In the genomic region with DNA sequence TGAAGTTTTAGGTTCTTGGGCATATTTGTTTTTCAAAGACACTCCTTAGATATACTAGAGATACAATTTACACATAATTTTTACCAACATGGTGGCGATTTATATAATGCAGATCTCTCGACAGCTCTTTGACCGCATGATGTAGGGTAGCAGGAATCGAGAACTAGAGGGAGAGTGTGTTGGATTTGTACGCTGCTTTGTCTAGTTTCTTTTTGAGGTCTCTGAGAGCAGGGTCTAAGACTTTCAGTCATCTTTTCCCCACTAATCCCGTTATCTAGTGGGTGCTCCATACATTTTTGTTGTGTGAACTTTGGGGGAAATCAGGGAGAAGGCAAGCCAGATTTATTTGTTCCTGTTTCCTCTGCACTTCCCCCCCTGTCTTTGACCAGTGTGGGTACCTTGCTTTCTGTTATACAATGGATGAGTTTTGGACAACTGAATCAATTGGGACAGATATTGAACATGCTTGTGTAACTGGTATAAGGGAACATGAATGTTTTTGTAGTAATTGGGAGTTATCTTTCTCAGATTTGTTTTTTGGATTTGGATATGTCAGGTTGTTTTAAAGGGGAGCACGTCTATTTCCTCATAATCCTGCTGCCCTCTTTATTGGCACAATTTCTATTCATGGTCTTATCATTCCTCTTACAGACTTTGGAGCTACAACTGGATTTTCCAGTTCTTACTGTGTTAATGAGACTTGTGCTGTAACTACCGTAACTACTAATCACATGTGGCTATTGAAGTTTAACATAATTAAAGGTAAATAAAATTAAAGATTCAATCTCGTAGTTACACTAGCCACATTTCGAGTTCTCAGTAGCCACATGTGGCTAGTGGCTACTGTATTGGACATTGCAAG, we compare ENCODE assay signal across 8 cellular contexts. TPM values are rescaled to one million over a fixed set of nuclear protein-coding genes. Genes with fewer than 3 reads are reported as not detected.
DNase-seq lines count a peak whose midpoint lies in the region; ATAC-seq and TF ChIP-seq lines count a peak whose summit lies in the region.

No MANE protein-coding gene starts in this region.

- H3K27ac Mint-ChIP-seq in naive thymus-derived CD4-positive, alpha-beta T cell, result peak overlapping the region; percentile 86 to 98 (median 97)

- H3K4me3 Mint-ChIP-seq in naive thymus-derived CD4-positive, alpha-beta T cell, result peak overlapping the region; percentile 88 to 98 (median 98)

- H3K4me3 ChIP-seq in cardiac fibroblast (replicated peaks in 1 of 2; ENCODE audit: low read depth in 2 of 2, low read length in 2 of 2), result peak overlapping the region; percentile 65 to 96
- H3K4me3 ChIP-seq in naive thymus-derived CD4-positive, alpha-beta T cell (ENCODE audit: low read length), result peak overlapping the region; percentile 91

- peaks cover 23 to 59% (median 50%) of the 10 kb centered on the region in 7 donors for H3K4me1 Mint-ChIP-seq in naive thymus-derived CD4-positive, alpha-beta T cell

- peak overlapping the region; percentile 87 for H3K27ac ChIP-seq in naive thymus-derived CD4-positive, alpha-beta T cell (ENCODE audit: low read depth, low read length)

- intact Hi-C loops in naive thymus-derived CD4-positive, alpha-beta T cell (cut with micrococcal nuclease), result loop anchor here (1.0 to 10.0 kb wide), 12 partner anchors 65 to 1965 kb away; a partner anchor contains a TSS

- peaks cover 0 to 4% (median 0%) of the 10 kb centered on the region in 3 experiments for H3K36me3 ChIP-seq in naive thymus-derived CD4-positive, alpha-beta T cell (ENCODE audit: control insufficient read depth in 2 of 3, insufficient read depth in 3 of 3, low read length in 3 of 3)

- DNase-seq in NCI-H1417 (lab: John Stamatoyannopoulos, UW) (peak in 2 of 3 experiments; percentile 57 to 77), NCI-H1417 treated with DMSO at 0.1 percent for 48 hours (lab: John Stamatoyannopoulos, UW) (no peak), NCI-H526 (lab: John Stamatoyannopoulos, UW) (peak; percentile 45 to 78), cardiac fibroblast (ENCODE audit: low read depth in 2 of 2) (peak; percentile 22 to 26), D341Med (ENCODE audit: low spot score) (no peak), NCI-H1048 (lab: John Stamatoyannopoulos, UW) (no peak)
- DNase-seq in naive thymus-derived CD4-positive, alpha-beta T cell, result peak in 4 of 9 donors; percentile 8 to 26 (median 20)

- H3K9me3 ChIP-seq in naive thymus-derived CD4-positive, alpha-beta T cell (ENCODE audit: control insufficient read depth in 2 of 3, low read length in 3 of 3), result no peaks in the 10 kb centered on the region

- ATAC-seq in naive thymus-derived CD4-positive, alpha-beta T cell, result no peak
- no peak for ATAC-seq in HG02852 (IDR thresholded peaks at IDR 0.05; ENCODE audit: unreplicated experiment)

- POLR2A ChIA-PET in naive thymus-derived CD4-positive, alpha-beta T cell (lab: Charles Lee), result interaction anchor here (0.8 to 1.2 kb wide), 2 partner anchors 227 to 948 kb away, joined by 3 read pairs; a partner anchor contains a TSS

- no peaks in the 10 kb centered on the region for H3K27me3 Mint-ChIP-seq in naive thymus-derived CD4-positive, alpha-beta T cell

- H3K27me3 ChIP-seq in naive thymus-derived CD4-positive, alpha-beta T cell (ENCODE audit: control insufficient read depth in 2 of 2, insufficient read depth in 2 of 2, low read length in 2 of 2), result no peaks in the 10 kb centered on the region

- no peak for TF ChIP-seq CTCF in cardiac fibroblast (IDR thresholded peaks at IDR 0.05; ENCODE audit: low read depth, low read length)

- peaks cover 0 to 4% (median 0%) of the 10 kb centered on the region in 5 donors for H3K36me3 Mint-ChIP-seq in naive thymus-derived CD4-positive, alpha-beta T cell

- peaks cover 17 to 18% of the 10 kb centered on the region in 2 donors for H3K4me1 ChIP-seq in naive thymus-derived CD4-positive, alpha-beta T cell (ENCODE audit: control insufficient read depth in 2 of 2, insufficient read depth in 2 of 2, low read length in 2 of 2)

- no peaks in the 10 kb centered on the region for H3K9me3 Mint-ChIP-seq in naive thymus-derived CD4-positive, alpha-beta T cell

- CTCF ChIA-PET in naive thymus-derived CD4-positive, alpha-beta T cell (lab: Charles Lee), result interaction anchor here (0.7 to 7.8 kb wide), 4 partner anchors 11 to 252 kb away, joined by 3 to 72 read pairs (median 4); no protein-coding TSS in a partner anchor

RNA-seq across cellular contexts. Expression of a gene that starts 1.7 kb away (rescaled TPM):
- total RNA-seq in naive thymus-derived CD4-positive, alpha-beta T cell, result 10 to 100 TPM in 3 of 5 experiments, 1 to 10 TPM in 2; 7.7 to 11.2 (median 10.8) TPM
- polyA plus RNA-seq in naive thymus-derived CD4-positive, alpha-beta T cell, result 10 to 100 TPM; 12.3 to 18.5 TPM

Comparison
In these comparisons a context has a peak if more than half of its experiments do, and no peak if none do; other contexts are left out.
1. DNase-seq: peak in NCI-H1417 (2 of 3), NCI-H526 (2 of 2) and cardiac fibroblast (2 of 2); none in NCI-H1417 treated with DMSO at 0.1 percent for 48 hours (single experiment), D341Med (single experiment) and NCI-H1048 (single experiment).